Comparison of ENCODE assay signal across 25 cellular contexts in genomic region chr7:68785036-68785435, GRCh38.
DNase-seq lines count a peak whose midpoint lies in the region; TF ChIP-seq lines count a peak whose summit lies in the region.
"Had no signal": no experiment of that assay in that cellular context is flagged by ENCODE, and none has a peak within 500 bp of the region (broad histone marks: within the 10 kb centered on the region; RNA-seq: fewer than 3 reads in every experiment).

No MANE protein-coding gene starts in this region.

- no peaks in the 10 kb centered on the region for H3K4me1 ChIP-seq in breast epithelium
- H3K4me1 ChIP-seq: adrenal gland, uterus had no signal

- intact Hi-C loops in breast epithelium (cut with DNase I; ENCODE audit: low total_unique reads): no loop called here

- TF ChIP-seq CTCF in breast epithelium (IDR thresholded peaks at IDR 0.05): no peak

- no peak overlapping the region for H3K4me3 ChIP-seq in breast epithelium
- H3K4me3 ChIP-seq: A549, adrenal gland, SK-N-MC, thoracic aorta, uterus had no signal

- DNase-seq in NCI-H1105 treated with DMSO at 0.1 percent for 48 hours (lab: John Stamatoyannopoulos, UW) (peak; percentile 12), NCI-H1105 (lab: John Stamatoyannopoulos, UW) (no peak), HT-29 (ENCODE audit: low spot score) (peak; percentile 18), RPMI8226 (peak; percentile 21), renal cortical epithelial cell (ENCODE audit: low read depth) (peak; percentile 33), breast epithelium (ENCODE audit: low spot score in 2 of 2) (no peak), NCI-H128 (lab: John Stamatoyannopoulos, UW; ENCODE audit: unreplicated experiment) (no peak)
- no peak for DNase-seq in activated T-cell treated with anti-CD3 and anti-CD28 coated beads, Interleukin-2, amount 50 U/mL, for 1 hour
- DNase-seq: activated CD4-positive, alpha-beta T cell treated with anti-CD3 and anti-CD28 coated beads, Interleukin-2, amount 50 U/mL, for 4 hours; activated CD4-positive, CD25-positive, alpha-beta regulatory T cell; activated naive CD4-positive, alpha-beta T cell treated with anti-CD3 and anti-CD28 coated beads for 36 hours; adrenal gland; effector memory CD4-positive, alpha-beta T cell; glutamatergic neuron; Karpas-422; MV-4-11; naive thymus-derived CD8-positive, alpha-beta T cell; NCI-H2081 treated with DMSO at 0.1 percent for 48 hours; NCI-H526 treated with DMSO at 0.1 percent for 48 hours; occipital lobe; uterus had no signal

- TF ChIP-seq POLR2A in breast epithelium (IDR thresholded peaks at IDR 0.05): no peak

- no peaks in the 10 kb centered on the region for H3K27me3 ChIP-seq in breast epithelium
- H3K27me3 ChIP-seq: adrenal gland, uterus had no signal

- no peaks in the 10 kb centered on the region for H3K9me3 ChIP-seq in breast epithelium
- H3K9me3 ChIP-seq: A549, adrenal gland, thoracic aorta, uterus had no signal

- H3K36me3 ChIP-seq in breast epithelium: no peaks in the 10 kb centered on the region
- H3K36me3 ChIP-seq: adrenal gland, thoracic aorta, uterus had no signal

- no peak overlapping the region for H3K27ac ChIP-seq in breast epithelium
- H3K27ac ChIP-seq: adrenal gland, HL-60, SK-N-MC, thoracic aorta, uterus had no signal

Comparison
In these comparisons a context has a peak if more than half of its experiments do, and no peak if none do; other contexts are left out.
1. DNase-seq: peak in NCI-H1105 treated with DMSO at 0.1 percent for 48 hours (single experiment), HT-29 (single experiment), RPMI8226 (single experiment) and renal cortical epithelial cell (single experiment); none in NCI-H1105 (single experiment), activated T-cell treated with anti-CD3 and anti-CD28 coated beads, Interleukin-2, amount 50 U/mL, for 1 hour (single experiment), breast epithelium (0 of 2) and NCI-H128 (single experiment).